In the genomic region with DNA sequence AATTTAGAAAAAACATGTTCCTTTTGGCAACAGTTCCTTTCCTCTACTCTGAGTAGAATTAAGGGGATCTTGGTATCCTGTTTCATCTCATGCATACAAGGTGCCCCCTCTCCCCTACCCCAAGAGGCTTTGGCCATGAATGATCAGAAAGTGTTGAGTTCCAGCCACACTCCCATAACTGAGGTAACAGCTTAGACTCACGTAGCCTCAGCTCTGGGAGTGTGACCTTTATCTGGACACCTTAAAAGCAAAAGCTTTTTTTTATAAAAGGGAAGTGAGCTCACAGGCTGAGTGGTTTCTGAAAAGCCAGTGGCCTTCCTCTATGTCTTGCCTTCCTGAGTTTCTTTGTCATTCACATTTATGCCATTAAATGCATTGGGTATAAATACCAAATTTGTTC, we compare ENCODE assay signal across 10 cellular contexts. TPM values are rescaled to one million over a fixed set of nuclear protein-coding genes. Genes with fewer than 3 reads are reported as not detected.
DNase-seq lines count a peak whose midpoint lies in the region; ATAC-seq and TF ChIP-seq lines count a peak whose summit lies in the region.
"Had no signal": no experiment of that assay in that cellular context is flagged by ENCODE, and none has a peak within 500 bp of the region (broad histone marks: within the 10 kb centered on the region; RNA-seq: fewer than 3 reads in every experiment).

No MANE protein-coding gene starts in this region.

- TF ChIP-seq CTCF in GM13977 (IDR thresholded peaks at IDR 0.05; ENCODE audit: extremely low read depth, insufficient read depth, missing control alignments) = no peak
- no peak for TF ChIP-seq CTCF in colonic mucosa (IDR thresholded peaks at IDR 0.05)
- no peak for TF ChIP-seq CTCF in ascending aorta (IDR thresholded peaks at IDR 0.05)

- H3K36me3 ChIP-seq in colonic mucosa (no peaks in the 10 kb centered on the region), ascending aorta (no peaks in the 10 kb centered on the region)

- H3K27ac ChIP-seq in colonic mucosa = peak overlapping the region; percentile 36
- peak overlapping the region in 1 of 2 donors; percentile 12 for H3K27ac ChIP-seq in ascending aorta

- H3K36me3 Mint-ChIP-seq in IgD-negative memory B cell = no peaks in the 10 kb centered on the region

- no peaks in the 10 kb centered on the region for H3K9me3 ChIP-seq in colonic mucosa
- H3K9me3 ChIP-seq in ascending aorta = no peaks in the 10 kb centered on the region
- H3K9me3 ChIP-seq: body of pancreas had no signal

- peaks cover 21 to 27% (median 23%) of the 10 kb centered on the region in 3 donors for H3K4me1 Mint-ChIP-seq in IgD-negative memory B cell

- no peak overlapping the region for H3K9ac ChIP-seq in colonic mucosa (ENCODE audit: low read depth in 2 of 2, low read length in 2 of 2)

- no peaks in the 10 kb centered on the region for H3K27me3 ChIP-seq in colonic mucosa
- no peaks in the 10 kb centered on the region for H3K27me3 ChIP-seq in ascending aorta
- H3K27me3 ChIP-seq: body of pancreas had no signal

- H3K4me3 ChIP-seq in colonic mucosa = no peak overlapping the region
- no peak overlapping the region for H3K4me3 ChIP-seq in ascending aorta
- H3K4me3 ChIP-seq: body of pancreas had no signal

- H3K9me3 Mint-ChIP-seq in IgD-negative memory B cell = no peaks in the 10 kb centered on the region

- peak overlapping the region; percentile 73 to 91 (median 81) for H3K4me3 Mint-ChIP-seq in IgD-negative memory B cell

- H3K27ac Mint-ChIP-seq in IgD-negative memory B cell = peak overlapping the region; percentile 68 to 87 (median 75)

- in situ Hi-C loops in GM13977 (cut with MboI; ENCODE audit: low pct_unique_long_range_greater_than_20kb, low sequenced_read_pairs, unreplicated experiment) = no loop called here
- in situ Hi-C loops in G401 (cut with HindIII; ENCODE audit: low sequenced_read_pairs) = no loop called here

- H3K27me3 Mint-ChIP-seq in IgD-negative memory B cell = no peaks in the 10 kb centered on the region

- DNase-seq in GM13977 (ENCODE audit: low spot score) (peak; percentile 50), colonic mucosa (no peak), DMS79 treated with DMSO at 0.1 percent for 48 hours (lab: John Stamatoyannopoulos, UW) (no peak), G401 (ENCODE audit: low spot score) (no peak), ascending aorta (ENCODE audit: low spot score in 2 of 2) (no peak), SK-N-DZ (ENCODE audit: low spot score) (no peak)

- peak; percentile 67 for ATAC-seq in GM21447 (IDR thresholded peaks at IDR 0.05; ENCODE audit: unreplicated experiment)
- ATAC-seq: body of pancreas had no signal

- intact Hi-C loops in colonic mucosa (cut with DNase I) = no loop called here
- intact Hi-C loops in ascending aorta (cut with DNase I) = no loop called here

- H3K4me1 ChIP-seq in colonic mucosa = no peaks in the 10 kb centered on the region
- H3K4me1 ChIP-seq in ascending aorta = no peaks in the 10 kb centered on the region
- H3K4me1 ChIP-seq: body of pancreas had no signal

RNA-seq across cellular contexts. Expression of a gene that starts 0.9 kb away (rescaled TPM):
- polyA plus RNA-seq in IgD-negative memory B cell = 1.8 TPM
- total RNA-seq in colonic mucosa (1 to 10 TPM; 1.3 to 3.1 TPM), ascending aorta (1.7 TPM)
- not detected in 2 replicates for total RNA-seq in G401 (2014; rRNA removed; shearing (Covaris generic))
- 0.10 TPM in 1 of 2 replicates, not detected in the other for polyA plus RNA-seq in SK-N-DZ (2014; cell fraction: cytosol; rRNA removed)
- polyA plus RNA-seq in SK-N-DZ (2014; cell fraction: nucleus; rRNA removed) = 0.05 TPM in 1 of 2 replicates, not detected in the other

RNA-seq across cellular contexts. Expression of a gene that starts 32.9 kb away (rescaled TPM):
- polyA plus RNA-seq in IgD-negative memory B cell = 18.6 TPM
- 10 to 100 TPM; 13.9 to 14.9 TPM for total RNA-seq in colonic mucosa
- 18.0 and 21.0 TPM in 2 replicates for total RNA-seq in G401 (2014; rRNA removed; shearing (Covaris generic))
- 2.3 TPM for total RNA-seq in ascending aorta
- 13.3 and 14.6 TPM in 2 replicates for polyA plus RNA-seq in SK-N-DZ (2014; cell fraction: cytosol; rRNA removed)
- polyA plus RNA-seq in SK-N-DZ (2014; cell fraction: nucleus; rRNA removed) = 13.3 and 15.7 TPM in 2 replicates

RNA-seq across cellular contexts. Expression of a gene that starts 50.8 kb away (rescaled TPM):
- polyA plus RNA-seq in IgD-negative memory B cell = not detected
- total RNA-seq in colonic mucosa = 10 to 100 TPM in 1 of 2 donors, 1 to 10 TPM in 1; 7.1 to 27.7 TPM
- not detected in 2 replicates for total RNA-seq in G401 (2014; rRNA removed; shearing (Covaris generic))
- total RNA-seq in ascending aorta = not detected
- not detected in 2 replicates for polyA plus RNA-seq in SK-N-DZ (2014; cell fraction: cytosol; rRNA removed)
- polyA plus RNA-seq in SK-N-DZ (2014; cell fraction: nucleus; rRNA removed) = not detected in 2 replicates
- total RNA-seq: body of pancreas had no signal
- polyA plus RNA-seq: neural cell had no signal

RNA-seq across cellular contexts. Expression of a gene that starts 56.3 kb away (rescaled TPM):
- polyA plus RNA-seq in IgD-negative memory B cell = not detected
- total RNA-seq in colonic mucosa (not detected), ascending aorta (not detected)
- not detected in 2 replicates for total RNA-seq in G401 (2014; rRNA removed; shearing (Covaris generic))
- polyA plus RNA-seq in SK-N-DZ (2014; cell fraction: cytosol; rRNA removed) = not detected in 2 replicates
- polyA plus RNA-seq in SK-N-DZ (2014; cell fraction: nucleus; rRNA removed) = not detected in 2 replicates
- total RNA-seq: body of pancreas had no signal
- polyA plus RNA-seq: neural cell had no signal
